In genomic region chr6:106134087-106134770, GRCh38 we compare ENCODE assay signal across 1 cellular context.
TF ChIP-seq lines count a peak whose summit lies in the region.

No MANE protein-coding gene starts in this region.

TF ChIP-seq in K562, 482 proteins besides CTCF, POLR2A, EP300 and RAD21:
- TF ChIP-seq CREBBP (IDR thresholded peaks at IDR 0.05; ENCODE audit: low read depth, low read length) (no peak), RBBP5 (IDR thresholded peaks at IDR 0.05; ENCODE audit: borderline replicate concordance, insufficient read depth, low read length, poor library complexity, severe bottlenecking) (peak; percentile 28)
